21 cellular contexts compared by ENCODE assay signal in genomic region chr1:82788038-82788437, GRCh38.
DNase-seq lines count a peak whose midpoint lies in the region; FAIRE-seq and TF ChIP-seq lines count a peak whose summit lies in the region.
"Had no signal": no experiment of that assay in that cellular context is flagged by ENCODE, and none has a peak within 500 bp of the region (broad histone marks: within the 10 kb centered on the region; RNA-seq: fewer than 3 reads in every experiment).

No MANE protein-coding gene starts in this region.

- H3K4me1 Mint-ChIP-seq in neural progenitor cell (peaks cover 24% of the 10 kb centered on the region), glutamatergic neuron (ENCODE audit: low read depth, unreplicated experiment) (peaks cover 2% of the 10 kb centered on the region)

- H4K20me1 ChIP-seq in SU-DHL-6 (ENCODE audit: low read depth, low read length) (no peaks in the 10 kb centered on the region), neural progenitor cell (ENCODE audit: low read depth) (no peaks in the 10 kb centered on the region)

- no peak overlapping the region for H3K27ac Mint-ChIP-seq in neural progenitor cell
- H3K27ac Mint-ChIP-seq in glutamatergic neuron (ENCODE audit: unreplicated experiment) = no peak overlapping the region
- H3K27ac Mint-ChIP-seq: CD4-positive, alpha-beta memory T cell had no signal

- no peaks in the 10 kb centered on the region for H3F3A ChIP-seq in SU-DHL-6 (ENCODE audit: insufficient read depth)
- no peaks in the 10 kb centered on the region for H3F3A ChIP-seq in neural progenitor cell (ENCODE audit: low read depth)

- H3K9ac ChIP-seq in SU-DHL-6 (ENCODE audit: low read length) (no peak overlapping the region), neural progenitor cell (no peak overlapping the region)
- H3K9ac ChIP-seq: GM23248 had no signal

- POLR2A ChIA-PET in HEK293 (lab: Yijun Ruan, JAX) = no interaction called here

- no peak for FAIRE-seq in RCC 7860 (lab: Jason Lieb, UNC)
- FAIRE-seq: A549, G401.6, GM12892, GM19239, H1 had no signal

- H3K9me3 ChIP-seq in HEK293 (ENCODE audit: control insufficient read depth, insufficient read depth, low read depth, low read length) (no peaks in the 10 kb centered on the region), SU-DHL-6 (ENCODE audit: insufficient read depth, low read length) (peaks cover 28% of the 10 kb centered on the region), neural progenitor cell (ENCODE audit: low read depth) (no peaks in the 10 kb centered on the region)
- H3K9me3 ChIP-seq: A549, Caco-2 had no signal

- H3K9me2 ChIP-seq in SU-DHL-6 (replicated peaks; ENCODE audit: insufficient read depth, low read length) = no peaks in the 10 kb centered on the region

- CTCF ChIA-PET in HEK293 (lab: Yijun Ruan, JAX) = interaction anchor here (1.1 kb wide), 1 partner anchor 24 kb away, joined by 4 read pairs; no protein-coding TSS in a partner anchor

- DNase-seq in neural progenitor cell (ENCODE audit: low spot score) (no peak), RCC 7860 (ENCODE audit: low spot score) (no peak), glutamatergic neuron (no peak), iPS-NIHi7 (ENCODE audit: extremely low spot score) (no peak), ACHN (no peak)
- DNase-seq: 8988T; C1 segment of cervical spinal cord; Caco-2; CD4-positive, alpha-beta memory T cell; DMS153; DND-41; GM23248; H7; HCEC 1CT had no signal

- H3K4me2 ChIP-seq in SU-DHL-6 (ENCODE audit: low read depth, low read length, poor library complexity, severe bottlenecking) (no peak overlapping the region), neural progenitor cell (no peak overlapping the region)
- H3K4me2 ChIP-seq: A549 had no signal

- H3K4me3 ChIP-seq in HEK293 (ENCODE audit: low read depth, low read length) = no peak overlapping the region
- H3K4me3 ChIP-seq in SU-DHL-6 (ENCODE audit: insufficient read depth, low read length, poor library complexity, severe bottlenecking) = no peak overlapping the region
- no peak overlapping the region for H3K4me3 ChIP-seq in neural progenitor cell
- H3K4me3 ChIP-seq: A549, GM23248 had no signal

- H3K4me1 ChIP-seq in HEK293 (ENCODE audit: control insufficient read depth, insufficient read depth, low read length) = no peaks in the 10 kb centered on the region
- H3K4me1 ChIP-seq in neural progenitor cell = peaks cover 16% of the 10 kb centered on the region
- H3K4me1 ChIP-seq: A549, Caco-2 had no signal

- H3K27me3 ChIP-seq in SU-DHL-6 (ENCODE audit: low read length) (no peaks in the 10 kb centered on the region), neural progenitor cell (no peaks in the 10 kb centered on the region)

- peaks cover 6% of the 10 kb centered on the region for H3K9me3 Mint-ChIP-seq in neural progenitor cell
- peaks cover 4% of the 10 kb centered on the region for H3K9me3 Mint-ChIP-seq in glutamatergic neuron (ENCODE audit: unreplicated experiment)

- peaks cover 3% of the 10 kb centered on the region for H3K36me3 Mint-ChIP-seq in neural progenitor cell
- H3K36me3 Mint-ChIP-seq in glutamatergic neuron (ENCODE audit: unreplicated experiment) = no peaks in the 10 kb centered on the region
- H3K36me3 Mint-ChIP-seq: CD4-positive, alpha-beta memory T cell had no signal

- H3K27me3 Mint-ChIP-seq in neural progenitor cell (ENCODE audit: insufficient read depth, low read depth) (no peaks in the 10 kb centered on the region), glutamatergic neuron (ENCODE audit: unreplicated experiment) (no peaks in the 10 kb centered on the region)
- H3K27me3 Mint-ChIP-seq: CD4-positive, alpha-beta memory T cell had no signal

- TF ChIP-seq CTCF in HEK293 (tag by site-specific recombination; IDR thresholded peaks at IDR 0.05) (no peak), SU-DHL-6 (IDR thresholded peaks at IDR 0.05; ENCODE audit: insufficient read depth, low read length, poor library complexity, severe bottlenecking) (no peak), neural progenitor cell (IDR thresholded peaks at IDR 0.05) (no peak), glutamatergic neuron (IDR thresholded peaks at IDR 0.05; ENCODE audit: partially characterized antibody, unreplicated experiment) (no peak)

- H3K79me2 ChIP-seq in SU-DHL-6 (ENCODE audit: insufficient read depth, low read length) (no peaks in the 10 kb centered on the region), neural progenitor cell (ENCODE audit: low read depth) (no peaks in the 10 kb centered on the region)

- H3K4me3 Mint-ChIP-seq in neural progenitor cell (no peak overlapping the region), glutamatergic neuron (ENCODE audit: unreplicated experiment) (no peak overlapping the region)

- H3K27ac ChIP-seq in HEK293 (ENCODE audit: extremely low read depth, low read depth, low read length) (no peak overlapping the region), SU-DHL-6 (ENCODE audit: low read depth, low read length) (no peak overlapping the region), neural progenitor cell (no peak overlapping the region)
- H3K27ac ChIP-seq: A549, GM23248 had no signal

- H3K36me3 ChIP-seq in HEK293 (ENCODE audit: control insufficient read depth in 2 of 2, insufficient read depth in 1 of 2, low read length in 2 of 2) (no peaks in the 10 kb centered on the region), SU-DHL-6 (ENCODE audit: low read length) (0 out of 2 replicates have a peak, but pooled peaks cover 6% of the 10 kb centered on the region), neural progenitor cell (no peaks in the 10 kb centered on the region)

- H2AFZ ChIP-seq in SU-DHL-6 (ENCODE audit: low read depth, low read length, severe bottlenecking) = peak overlapping the region; percentile 68
- H2AFZ ChIP-seq in neural progenitor cell (replicated peaks) = peak overlapping the region; percentile 80
- H2AFZ ChIP-seq: GM23248 had no signal

- in situ Hi-C loops in ACHN (cut with HindIII; ENCODE audit: low pct_ligation_motif_present, low pct_unique_long_range_greater_than_20kb, low sequenced_read_pairs) = no loop called here

TF ChIP-seq in HEK293, 187 proteins besides CTCF, POLR2A, EP300 and RAD21 (continues in another document):
- TF ChIP-seq PRDM10 (tag by site-specific recombination; IDR thresholded peaks at IDR 0.05) (0 out of 2 replicates have a peak, but pooled peaks have one; percentile 41), ZBTB10 (tag by site-specific recombination; IDR thresholded peaks at IDR 0.05) (no peak)
